ENCODE assay signal across 19 cellular contexts in the genomic region with DNA sequence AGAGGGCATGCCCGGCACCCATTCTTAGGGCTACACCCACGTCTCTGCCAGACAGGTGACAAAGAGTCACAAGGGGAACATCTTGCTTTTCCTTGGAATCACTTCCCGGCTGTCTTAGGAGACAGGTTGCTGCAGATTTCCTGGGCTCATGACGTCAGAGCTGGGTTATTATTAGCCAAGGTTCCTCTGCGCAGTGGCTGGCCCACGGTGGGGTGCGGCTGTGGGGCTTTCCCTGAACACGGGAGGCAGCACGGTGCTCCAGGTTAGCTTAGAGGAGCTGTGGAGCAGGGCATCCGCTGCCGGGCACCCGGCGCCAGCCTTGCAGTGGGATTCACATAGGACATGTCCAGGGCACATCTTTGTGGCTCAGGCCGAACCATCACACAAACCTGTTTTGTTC.
A peak's percentile ranks its signal among the peaks of the same experiment; 100 is the strongest.
DNase-seq lines count a peak whose midpoint lies in the region; ATAC-seq, FAIRE-seq and TF ChIP-seq lines count a peak whose summit lies in the region.
"Had no signal": no experiment of that assay in that cellular context is flagged by ENCODE, and none has a peak within 500 bp of the region (broad histone marks: within the 10 kb centered on the region; RNA-seq: fewer than 3 reads in every experiment).

No MANE protein-coding gene starts in this region.

- H3K56ac ChIP-seq in H1 (replicated peaks; ENCODE audit: insufficient read length, low read depth, low read length): no peak overlapping the region

- TF ChIP-seq CTCF in H1 (IDR thresholded peaks at IDR 0.05; ENCODE audit: control extremely low read depth in 1 of 3, insufficient read depth in 1 of 3, low read depth in 1 of 3, low read length in 3 of 3) (no peak), keratinocyte (optimal IDR thresholded peaks at IDR 0.05 in 1 of 3, IDR thresholded peaks at IDR 0.05 in 1 of 3, conservative IDR thresholded peaks at IDR 0.05 in 1 of 3; ENCODE audit: extremely low read depth in 1 of 3, insufficient read depth in 2 of 3, low read length in 3 of 3) (no peak), mucosa of descending colon (IDR thresholded peaks at IDR 0.05) (no peak)

- no peak overlapping the region for H2BK12ac ChIP-seq in H1 (ENCODE audit: low read depth, low read length)

- peak overlapping the region; percentile 37; the same call in 1 of the 2 replicates for H3K27ac ChIP-seq in H1 (ENCODE audit: low read depth, low read length)
- peak overlapping the region; percentile 68 for H3K27ac ChIP-seq in keratinocyte (ENCODE audit: control insufficient read depth, insufficient read depth, low read length)

- no peak overlapping the region for H2BK20ac ChIP-seq in H1 (ENCODE audit: low read length)

- no peak overlapping the region for H2BK15ac ChIP-seq in H1 (ENCODE audit: low read length)

- H3K36me3 ChIP-seq in H1 (ENCODE audit: control insufficient read depth in 2 of 4, insufficient read depth in 4 of 4, low read length in 3 of 4) (peaks cover 0 to 15% (median 0%) of the 10 kb centered on the region in 4 experiments; a peak in 5 of 8 replicates), keratinocyte (ENCODE audit: control insufficient read depth in 2 of 2, extremely low read depth in 1 of 2, insufficient read depth in 2 of 2, low read length in 2 of 2) (peaks cover 39 to 42% of the 10 kb centered on the region in 2 experiments), mucosa of descending colon (ENCODE audit: low read depth) (no peaks in the 10 kb centered on the region)

- H4K20me1 ChIP-seq in H1 (replicated peaks in 1 of 2; ENCODE audit: control insufficient read depth in 1 of 2, insufficient read depth in 2 of 2, low read length in 2 of 2) (no peaks in the 10 kb centered on the region), keratinocyte (ENCODE audit: control insufficient read depth, extremely low read depth, insufficient read depth, low read length) (no peaks in the 10 kb centered on the region)

- DNase-seq in amniotic epithelial cell (ENCODE audit: low read depth): peak; percentile 39
- no peak for DNase-seq in H1 (ENCODE audit: low read depth in 1 of 2, low spot score in 2 of 2)
- peak; percentile 61 for DNase-seq in keratinocyte (ENCODE audit: low read depth, low spot score)
- DNase-seq in stimulated activated effector memory CD8-positive, alpha-beta T cell treated with anti-CD3 and anti-CD28 coated beads, Interleukin-12 subunit alpha, Interleukin-12 subunit beta, amount 100 ng/mL, for 72 hours (ENCODE audit: low spot score in 2 of 2): no peak
- DNase-seq in SKM-1 (lab: John Stamatoyannopoulos, UW; ENCODE audit: unreplicated experiment): no peak
- DNase-seq in mucosa of descending colon: no peak
- DNase-seq: ACHN, AML-193, COR-L47, DMS153, NCI-H1105 treated with DMSO at 0.1 percent for 48 hours, NCI-H1694 treated with DMSO at 0.1 percent for 48 hours, NCI-H226, NCI-H524 treated with DMSO at 0.1 percent for 48 hours, Right ventricle myocardium superior had no signal

- peak overlapping the region; percentile 52 for H3K27ac Mint-ChIP-seq in stimulated activated effector memory CD8-positive, alpha-beta T cell treated with anti-CD3 and anti-CD28 coated beads, Interleukin-12 subunit alpha, Interleukin-12 subunit beta, amount 100 ng/mL, for 72 hours

- ATAC-seq in stimulated activated effector memory CD8-positive, alpha-beta T cell treated with anti-CD3 and anti-CD28 coated beads, Interleukin-12 subunit alpha, Interleukin-12 subunit beta, amount 100 ng/mL, for 72 hours: no peak
- ATAC-seq in GM18867 (IDR thresholded peaks at IDR 0.05; ENCODE audit: unreplicated experiment) (no peak), mucosa of descending colon (no peak)
- ATAC-seq: Panc1 had no signal

- no peak for TF ChIP-seq RAD21 in H1 (IDR thresholded peaks at IDR 0.05 in 1 of 2, conservative IDR thresholded peaks at IDR 0.05 in 1 of 2; ENCODE audit: low read depth in 2 of 2, low read length in 2 of 2)

- no peak for TF ChIP-seq POLR2A in H1 (IDR thresholded peaks at IDR 0.05; ENCODE audit: control extremely low read depth in 1 of 2, low read depth in 2 of 2, low read length in 2 of 2)

- H3K14ac ChIP-seq in H1 (ENCODE audit: insufficient read length): no peak overlapping the region

- H3K4me3 Mint-ChIP-seq in stimulated activated effector memory CD8-positive, alpha-beta T cell treated with anti-CD3 and anti-CD28 coated beads, Interleukin-12 subunit alpha, Interleukin-12 subunit beta, amount 100 ng/mL, for 72 hours: no peak overlapping the region
- H3K4me3 Mint-ChIP-seq: CD14-positive monocyte, IgD-negative memory B cell had no signal

- no peak overlapping the region for H3K23ac ChIP-seq in H1 (ENCODE audit: insufficient read length)

- H2BK120ac ChIP-seq in H1 (replicated peaks; ENCODE audit: low read depth, low read length): no peak overlapping the region

- no peak overlapping the region for H3K4me3 ChIP-seq in H1 (ENCODE audit: extremely low read depth in 1 of 4, insufficient read depth in 2 of 4, low read depth in 3 of 4, low read length in 4 of 4)
- H3K4me3 ChIP-seq in keratinocyte (ENCODE audit: control insufficient read depth in 2 of 3, extremely low read depth in 1 of 3, insufficient read depth in 2 of 3, low read depth in 1 of 3, low read length in 3 of 3): no peak overlapping the region
- H3K4me3 ChIP-seq in mucosa of descending colon: no peak overlapping the region

- H3K36me3 Mint-ChIP-seq in stimulated activated effector memory CD8-positive, alpha-beta T cell treated with anti-CD3 and anti-CD28 coated beads, Interleukin-12 subunit alpha, Interleukin-12 subunit beta, amount 100 ng/mL, for 72 hours: peaks cover 63% of the 10 kb centered on the region

- H3K9me3 ChIP-seq in H1 (ENCODE audit: insufficient read depth in 2 of 2, low read depth in 1 of 2, low read length in 1 of 2) (no peaks in the 10 kb centered on the region), keratinocyte (ENCODE audit: control insufficient read depth, low read depth, low read length) (no peaks in the 10 kb centered on the region), mucosa of descending colon (no peaks in the 10 kb centered on the region)

- no peak for TF ChIP-seq EP300 in H1 (IDR thresholded peaks at IDR 0.05; ENCODE audit: borderline replicate concordance in 1 of 2, low read depth in 2 of 2, low read length in 2 of 2)

- intact Hi-C loops in mucosa of descending colon (cut with DNase I, micrococcal nuclease): no loop called here

- H3K79me2 ChIP-seq in H1 (ENCODE audit: control insufficient read depth in 1 of 2, insufficient read depth in 2 of 2, low read length in 2 of 2) (no peaks in the 10 kb centered on the region), keratinocyte (ENCODE audit: control insufficient read depth, insufficient read depth, low read length) (no peaks in the 10 kb centered on the region)

- H4K5ac ChIP-seq in H1 (ENCODE audit: insufficient read length, low read depth, low read length): no peak overlapping the region

- H2AFZ ChIP-seq in H1 (ENCODE audit: low read length) (no peak overlapping the region), keratinocyte (ENCODE audit: control insufficient read depth, low read length) (no peak overlapping the region)

- H2AK5ac ChIP-seq in H1 (ENCODE audit: low read depth, low read length): no peak overlapping the region

- 88% methylated on average over 14 of the region's 14 CpGs; no CpG with 5 or more reads in 1 of the 2 experiments for WGBS in H1 (ENCODE audit: extremely low coverage in 1 of 2, insufficient coverage in 1 of 2, insufficient read length in 1 of 2, insufficient replicate concordance in 2 of 2, low coverage in 1 of 2, low lambda C conversion rate in 2 of 2, missing lambda C conversion rate in 1 of 2), 2 experiments

- no peaks in the 10 kb centered on the region for H3K23me2 ChIP-seq in H1 (ENCODE audit: low read depth, low read length)

- H2BK5ac ChIP-seq in H1 (ENCODE audit: low read depth, low read length): 0 out of 2 replicates have a peak overlapping the region, but pooled peaks have one; percentile 26

- no peaks in the 10 kb centered on the region for H3K9me1 ChIP-seq in keratinocyte (ENCODE audit: control insufficient read depth, extremely low read depth, insufficient read depth, low read length)

- FAIRE-seq in H1 (lab: Jason Lieb, UNC): no peak
- FAIRE-seq in keratinocyte (lab: Jason Lieb, UNC): no peak

- H3K9ac ChIP-seq in H1 (replicated peaks in 1 of 4; ENCODE audit: extremely low read depth in 1 of 4, low read depth in 3 of 4, low read length in 3 of 4): no peak overlapping the region
- peak overlapping the region; percentile 60 for H3K9ac ChIP-seq in keratinocyte (ENCODE audit: control insufficient read depth, extremely low read depth, insufficient read depth, low read length)

- POLR2A ChIA-PET in H1 (lab: Charles Lee; ENCODE audit: partially characterized antibody): interaction anchor here (1.0 kb wide), 1 partner anchor 40 kb away, joined by 3 read pairs; no protein-coding TSS in a partner anchor

- H3K4me1 ChIP-seq in H1 (replicated peaks in 1 of 4; ENCODE audit: control insufficient read depth in 3 of 4, insufficient read depth in 4 of 4, low read length in 3 of 4) (peaks cover 0 to 10% (median 1%) of the 10 kb centered on the region in 4 experiments; a peak in 4 of 7 replicates), keratinocyte (ENCODE audit: control insufficient read depth, extremely low read depth, insufficient read depth, low read length) (peaks cover 10% of the 10 kb centered on the region), mucosa of descending colon (ENCODE audit: low read depth) (no peaks in the 10 kb centered on the region)

- no peaks in the 10 kb centered on the region for H3K9me3 Mint-ChIP-seq in stimulated activated effector memory CD8-positive, alpha-beta T cell treated with anti-CD3 and anti-CD28 coated beads, Interleukin-12 subunit alpha, Interleukin-12 subunit beta, amount 100 ng/mL, for 72 hours
- H3K9me3 Mint-ChIP-seq: CD14-positive monocyte, IgD-negative memory B cell had no signal

- H3K79me1 ChIP-seq in H1 (ENCODE audit: low read depth, low read length): no peaks in the 10 kb centered on the region; the same call in 1 of the 2 replicates

- H4K8ac ChIP-seq in H1 (ENCODE audit: extremely low read depth, insufficient read depth, low read length): no peak overlapping the region

- no peak overlapping the region for H3K4ac ChIP-seq in H1 (replicated peaks; ENCODE audit: insufficient read length, low read depth, low read length)

- H3K18ac ChIP-seq in H1 (ENCODE audit: extremely low read depth, low read length): no peak overlapping the region

- H4K91ac ChIP-seq in H1 (replicated peaks; ENCODE audit: insufficient read length, low read length): no peak overlapping the region

- dilution Hi-C loops in keratinocyte (cut with MboI; ENCODE audit: extremely low pct_ligation_motif_present, low sequenced_read_pairs): no loop called here

- H3K4me2 ChIP-seq in H1 (ENCODE audit: insufficient read depth in 1 of 2, low read depth in 2 of 2, low read length in 2 of 2) (no peak overlapping the region), keratinocyte (ENCODE audit: control insufficient read depth, extremely low read depth, insufficient read depth, low read depth, low read length) (peak overlapping the region; percentile 20)

- no peaks in the 10 kb centered on the region for H3K27me3 ChIP-seq in H1 (replicated peaks in 1 of 4; ENCODE audit: control insufficient read depth in 3 of 4, extremely low read depth in 1 of 4, insufficient read depth in 3 of 4, low read length in 3 of 4)
- no peaks in the 10 kb centered on the region for H3K27me3 ChIP-seq in keratinocyte (ENCODE audit: control insufficient read depth, extremely low read depth, insufficient read depth, low read length)

- CTCF ChIA-PET in H1 (lab: Charles Lee; ENCODE audit: partially characterized antibody): interaction anchor here (1.0 kb wide), 1 partner anchor 30 kb away, joined by 3 read pairs; no protein-coding TSS in a partner anchor

- H3K4me1 Mint-ChIP-seq in stimulated activated effector memory CD8-positive, alpha-beta T cell treated with anti-CD3 and anti-CD28 coated beads, Interleukin-12 subunit alpha, Interleukin-12 subunit beta, amount 100 ng/mL, for 72 hours: no peaks in the 10 kb centered on the region
- H3K4me1 Mint-ChIP-seq: CD14-positive monocyte had no signal

Comparison
In these comparisons a context has a peak if more than half of its experiments do, and no peak if none do; other contexts are left out.
1. DNase-seq: peak in amniotic epithelial cell (single experiment) and keratinocyte (single experiment); none in H1 (0 of 2), stimulated activated effector memory CD8-positive, alpha-beta T cell treated with anti-CD3 and anti-CD28 coated beads, Interleukin-12 subunit alpha, Interleukin-12 subunit beta, amount 100 ng/mL, for 72 hours (0 of 2), SKM-1 (single experiment) and mucosa of descending colon (0 of 3).